8 cellular contexts compared by ENCODE assay signal in the genomic region with DNA sequence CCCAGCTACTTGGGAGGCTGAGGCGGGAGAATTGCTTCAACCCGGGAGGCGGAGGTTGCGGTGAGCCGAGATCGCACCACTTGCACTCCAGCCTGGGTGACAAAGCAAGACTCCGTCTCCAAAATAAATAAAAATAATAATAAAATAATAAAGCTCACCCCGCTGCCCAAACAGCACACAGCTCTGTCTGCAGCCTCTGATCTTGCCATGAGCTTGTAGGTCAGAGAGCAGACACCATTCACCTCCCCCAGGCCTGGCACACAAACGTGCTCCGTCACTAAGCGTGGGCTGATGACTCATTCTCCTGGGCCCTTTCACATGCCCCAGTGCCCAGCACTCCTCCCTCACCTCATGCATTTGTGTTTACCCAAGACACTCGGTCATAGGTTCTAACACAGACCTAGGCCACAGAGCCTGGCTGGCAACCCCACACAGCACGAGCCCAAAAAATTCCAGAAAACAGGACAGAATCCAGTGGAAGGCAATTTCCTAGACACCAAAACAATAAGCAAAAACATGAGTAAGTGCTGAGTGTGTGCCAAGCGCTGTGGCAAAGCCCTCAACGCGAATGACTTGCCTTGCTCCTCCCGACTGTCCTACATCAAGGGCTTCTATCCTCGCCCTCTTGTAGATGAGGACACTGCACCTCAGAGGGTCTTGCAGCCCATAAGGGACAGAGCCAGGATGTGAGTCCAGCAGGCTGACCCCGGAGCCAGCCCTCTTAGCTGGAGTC. TPM values are rescaled to one million over a fixed set of nuclear protein-coding genes. Genes with fewer than 3 reads are reported as not detected.
DNase-seq lines count a peak whose midpoint lies in the region; ATAC-seq and TF ChIP-seq lines count a peak whose summit lies in the region.

No MANE protein-coding gene starts in this region.

- H3K27ac Mint-ChIP-seq in endodermal cell (peak overlapping the region; percentile 68), type B pancreatic cell (peak overlapping the region; percentile 87)

- H3K9me3 ChIP-seq in endodermal cell (ENCODE audit: control insufficient read depth, low read length) (peaks cover 3% of the 10 kb centered on the region), mucosa of rectum (ENCODE audit: control insufficient read depth in 2 of 2, low read length in 2 of 2) (no peaks in the 10 kb centered on the region)

- H3K27ac ChIP-seq in RWPE1 (peak overlapping the region; percentile 89), endodermal cell (ENCODE audit: low read depth, low read length) (no peak overlapping the region), mucosa of rectum (ENCODE audit: low read depth in 2 of 2, low read length in 2 of 2) (peak overlapping the region; percentile 83 to 87)

- H3K4me1 ChIP-seq in endodermal cell (ENCODE audit: control insufficient read depth, insufficient read depth, low read length) (no peaks in the 10 kb centered on the region), mucosa of rectum (ENCODE audit: control insufficient read depth in 2 of 2, insufficient read depth in 2 of 2, low read length in 2 of 2) (peaks cover 19 to 35% of the 10 kb centered on the region in 2 donors)

- H3K4me3 Mint-ChIP-seq in endodermal cell (no peak overlapping the region), type B pancreatic cell (peak overlapping the region; percentile 17)

- H3K9me3 Mint-ChIP-seq in endodermal cell = peaks cover 4% of the 10 kb centered on the region
- H3K9me3 Mint-ChIP-seq in type B pancreatic cell = no peaks in the 10 kb centered on the region

- H3K9ac ChIP-seq in endodermal cell (ENCODE audit: extremely low read depth, low read length, poor library complexity, severe bottlenecking) = no peak overlapping the region
- H3K9ac ChIP-seq in mucosa of rectum (ENCODE audit: low read depth in 1 of 2, low read length in 2 of 2) = peak overlapping the region; percentile 18 to 46

- 90 to 91% methylated on average over 7 to 18 of the region's 19 CpGs for WGBS in endodermal cell (ENCODE audit: insufficient coverage in 1 of 2, insufficient read length in 1 of 2), 2 experiments

- H3K4me3 ChIP-seq in endodermal cell (ENCODE audit: low read length) (no peak overlapping the region), mucosa of rectum (ENCODE audit: low read length in 2 of 2) (peak overlapping the region in 1 of 2 donors; percentile 9)

- H3K4me1 Mint-ChIP-seq in endodermal cell (peaks cover 10% of the 10 kb centered on the region), type B pancreatic cell (ENCODE audit: unreplicated experiment) (peaks cover 24% of the 10 kb centered on the region)

- H3K27me3 Mint-ChIP-seq in endodermal cell (ENCODE audit: insufficient read depth) = no peaks in the 10 kb centered on the region
- H3K27me3 Mint-ChIP-seq in type B pancreatic cell = no peaks in the 10 kb centered on the region

- H3K36me3 ChIP-seq in endodermal cell (ENCODE audit: control insufficient read depth, insufficient read depth, low read length) (peaks cover 9% of the 10 kb centered on the region), mucosa of rectum (ENCODE audit: control insufficient read depth in 2 of 2, insufficient read depth in 2 of 2, low read length in 2 of 2) (no peaks in the 10 kb centered on the region)

- ATAC-seq in GM19467 (IDR thresholded peaks at IDR 0.05; ENCODE audit: unreplicated experiment) = no peak

- POLR2A ChIA-PET in RWPE1 (lab: Yijun Ruan, JAX; ENCODE audit: low non-redundant PET) = no interaction called here

- H3K27me3 ChIP-seq in endodermal cell (ENCODE audit: control insufficient read depth, insufficient read depth, low read length, poor library complexity, severe bottlenecking) (no peaks in the 10 kb centered on the region), mucosa of rectum (ENCODE audit: control insufficient read depth in 2 of 2, insufficient read depth in 2 of 2, low read length in 2 of 2) (no peaks in the 10 kb centered on the region)

- TF ChIP-seq CTCF in RWPE1 (conservative IDR thresholded peaks at IDR 0.05; ENCODE audit: low read depth) = no peak
- no peak for TF ChIP-seq CTCF in endodermal cell (conservative IDR thresholded peaks at IDR 0.05)
- no peak for TF ChIP-seq CTCF in type B pancreatic cell (conservative IDR thresholded peaks at IDR 0.05)

- DNase-seq in activated effector memory CD4-positive, alpha-beta T cell treated with anti-CD3 and anti-CD28 coated beads, Interleukin-2, amount 50 U/mL, for 16 hours = peak; percentile 77
- no peak for DNase-seq in activated effector memory CD4-positive, alpha-beta T cell treated with Interleukin-2 at 50 U/mL for 16 hours
- DNase-seq in RWPE1 (ENCODE audit: low spot score) = peak; percentile 99
- DNase-seq in endodermal cell = peak; percentile 60
- DNase-seq in type B pancreatic cell (ENCODE audit: extremely low spot score, unreplicated experiment) = no peak
- no peak for DNase-seq in NAMALWA (ENCODE audit: low spot score)

- H3K36me3 Mint-ChIP-seq in endodermal cell (ENCODE audit: low read depth) = peaks cover 37% of the 10 kb centered on the region
- peaks cover 8% of the 10 kb centered on the region for H3K36me3 Mint-ChIP-seq in type B pancreatic cell

- CTCF ChIA-PET in RWPE1 (lab: Yijun Ruan, JAX) = interaction anchor here (0.9 to 1.2 kb wide), 3 partner anchors 26 to 111 kb away, joined by 3 to 5 read pairs (median 3); no protein-coding TSS in a partner anchor

RNA-seq across cellular contexts. Expression of gene ATP9A, which starts 18.0 kb away (rescaled TPM):
- total RNA-seq in endodermal cell (10 to 100 TPM; 26.7 to 27.9 TPM), type B pancreatic cell (ENCODE audit: low replicate concordance) (43.5 and 55.8 TPM in 2 replicates)
- polyA plus RNA-seq in endodermal cell (2013, experiment 1 of 2) = 18.3 TPM
- 17.1 TPM for polyA plus RNA-seq in endodermal cell (2013, experiment 2 of 2)

RNA-seq across cellular contexts. Expression of gene SALL4, which starts 52.1 kb away (rescaled TPM):
- total RNA-seq in endodermal cell = 100 to 1,000 TPM; 333 to 397 TPM
- polyA plus RNA-seq in endodermal cell (2013, experiment 1 of 2) = 49.1 TPM
- 49.8 TPM for polyA plus RNA-seq in endodermal cell (2013, experiment 2 of 2)
- 12.6 and 32.5 TPM in 2 replicates for total RNA-seq in type B pancreatic cell (ENCODE audit: low replicate concordance)

Comparison
In these comparisons a context has a peak if more than half of its experiments do, and no peak if none do; other contexts are left out.
1. DNase-seq: peak in activated effector memory CD4-positive, alpha-beta T cell treated with anti-CD3 and anti-CD28 coated beads, Interleukin-2, amount 50 U/mL, for 16 hours (single experiment), RWPE1 (single experiment) and endodermal cell (single experiment); none in activated effector memory CD4-positive, alpha-beta T cell treated with Interleukin-2 at 50 U/mL for 16 hours (single experiment), type B pancreatic cell (single experiment) and NAMALWA (single experiment).